Comparison of ENCODE assay signal across 16 cellular contexts in the genomic region with DNA sequence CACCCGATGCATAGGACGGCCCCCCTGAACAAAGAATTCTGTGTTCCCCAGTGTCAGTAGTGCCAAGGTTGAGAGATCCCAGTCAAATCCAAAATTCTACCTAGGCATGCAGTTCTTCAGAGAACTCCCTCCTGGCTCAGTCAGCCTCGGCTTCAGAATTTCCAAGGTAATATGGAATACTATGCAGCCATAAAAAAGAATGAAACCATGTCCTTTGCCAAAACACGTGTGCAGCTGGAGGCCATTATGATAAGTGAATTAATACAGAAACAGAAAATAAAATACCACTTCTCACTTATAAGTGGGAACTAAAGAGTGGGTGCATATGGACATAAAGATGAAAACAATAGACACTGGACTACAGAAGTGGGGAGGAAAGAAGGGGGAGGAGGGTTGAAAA.
DNase-seq lines count a peak whose midpoint lies in the region; ATAC-seq and TF ChIP-seq lines count a peak whose summit lies in the region.
"Had no signal": no experiment of that assay in that cellular context is flagged by ENCODE, and none has a peak within 500 bp of the region (broad histone marks: within the 10 kb centered on the region; RNA-seq: fewer than 3 reads in every experiment).

No MANE protein-coding gene starts in this region.

- H3K27ac ChIP-seq in GM23248, result peak overlapping the region; percentile 74
- H3K27ac ChIP-seq in osteoblast (ENCODE audit: low read depth, low read length), result peak overlapping the region; percentile 61
- H3K27ac ChIP-seq: BLaER1, C4-2B had no signal

- no peaks in the 10 kb centered on the region; the same call in 1 of the 2 replicates for H3K9me3 Mint-ChIP-seq in HFFc6
- H3K9me3 Mint-ChIP-seq: CD8-positive, alpha-beta T cell; GM23338 had no signal

- peak overlapping the region; percentile 45 for H3K4me2 ChIP-seq in GM23248 (ENCODE audit: unreplicated experiment)
- H3K4me2 ChIP-seq in osteoblast (ENCODE audit: insufficient read depth, low read length), result peak overlapping the region; percentile 62
- H3K4me2 ChIP-seq: BLaER1, GM23338 had no signal

- H3K9me2 ChIP-seq in GM23248 (ENCODE audit: insufficient read depth), result no peaks in the 10 kb centered on the region

- no peaks in the 10 kb centered on the region for H3K9me3 ChIP-seq in GM23248 (ENCODE audit: low read depth)
- no peaks in the 10 kb centered on the region for H3K9me3 ChIP-seq in osteoblast (ENCODE audit: low read depth, low read length)
- H3K9me3 ChIP-seq: BLaER1, HAP-1 had no signal

- H3K4me3 ChIP-seq in GM23248, result no peak overlapping the region
- H3K4me3 ChIP-seq in osteoblast (ENCODE audit: insufficient read depth, low read length), result no peak overlapping the region
- H3K4me3 ChIP-seq: BLaER1, GM23338, HAP-1 had no signal

- WGBS in GM23248 (ENCODE audit: low coverage in 1 of 2, low lambda C conversion rate in 2 of 2, missing lambda C conversion rate in 2 of 2), 2 experiments, result 84 to 89% methylated on average over 4 of the region's 4 CpGs

- H3K4me3 Mint-ChIP-seq in HFFc6, result no peak overlapping the region; the same call in 1 of the 2 replicates
- H3K4me3 Mint-ChIP-seq: B cell; CD4-positive, CD25-positive, alpha-beta regulatory T cell; CD8-positive, alpha-beta T cell; GM23338 had no signal

- H3K27me3 ChIP-seq in GM23248 (replicated peaks; ENCODE audit: insufficient read depth) (no peaks in the 10 kb centered on the region), osteoblast (ENCODE audit: insufficient read depth, low read length) (no peaks in the 10 kb centered on the region)
- H3K27me3 ChIP-seq: BLaER1 had no signal

- H3K79me2 ChIP-seq in GM23248 (ENCODE audit: insufficient read depth) (no peaks in the 10 kb centered on the region), osteoblast (ENCODE audit: insufficient read depth, low read length) (no peaks in the 10 kb centered on the region)

- H3K4me1 ChIP-seq in GM23248 (ENCODE audit: insufficient read depth) (peaks cover 18% of the 10 kb centered on the region), osteoblast (ENCODE audit: insufficient read depth, low read length) (peaks cover 15% of the 10 kb centered on the region)
- H3K4me1 ChIP-seq: BLaER1, Caco-2, HAP-1 had no signal

- H3K4me1 Mint-ChIP-seq in HFFc6 (ENCODE audit: low read depth), result peaks cover 54% of the 10 kb centered on the region
- H3K4me1 Mint-ChIP-seq: B cell; CD4-positive, CD25-positive, alpha-beta regulatory T cell had no signal

- H2AFZ ChIP-seq in GM23248 (no peak overlapping the region), osteoblast (ENCODE audit: low read length) (no peak overlapping the region)

- peak overlapping the region; percentile 96 for H3K27ac Mint-ChIP-seq in HFFc6
- H3K27ac Mint-ChIP-seq: B cell; CD4-positive, CD25-positive, alpha-beta regulatory T cell; CD8-positive, alpha-beta T cell; GM23338 had no signal

- no peaks in the 10 kb centered on the region for H4K20me1 ChIP-seq in GM23248 (ENCODE audit: insufficient read depth)
- H4K20me1 ChIP-seq in osteoblast (ENCODE audit: insufficient read depth, low read length), result no peaks in the 10 kb centered on the region
- H4K20me1 ChIP-seq: BLaER1 had no signal

- no peak overlapping the region for H3K9ac ChIP-seq in GM23248
- H3K9ac ChIP-seq: BLaER1 had no signal

- no peak for TF ChIP-seq CTCF in HFFc6 (IDR thresholded peaks at IDR 0.05)
- no peak for TF ChIP-seq CTCF in osteoblast (IDR thresholded peaks at IDR 0.05; ENCODE audit: extremely low read depth, low read depth, low read length)

- H3K36me3 ChIP-seq in GM23248 (ENCODE audit: low read depth), result no peaks in the 10 kb centered on the region
- H3K36me3 ChIP-seq in osteoblast (ENCODE audit: insufficient read depth, low read length), result no peaks in the 10 kb centered on the region
- H3K36me3 ChIP-seq: BLaER1, HAP-1 had no signal

- ATAC-seq in GM19395 (IDR thresholded peaks at IDR 0.05; ENCODE audit: unreplicated experiment), result no peak
- ATAC-seq: CD8-positive, alpha-beta T cell; GM23338 had no signal

- peaks cover 11% of the 10 kb centered on the region for H3K36me3 Mint-ChIP-seq in HFFc6 (ENCODE audit: low read depth)
- H3K36me3 Mint-ChIP-seq: CD8-positive, alpha-beta T cell had no signal

- H3F3A ChIP-seq in GM23248 (ENCODE audit: insufficient read depth), result peaks cover 20% of the 10 kb centered on the region

- H3K27me3 Mint-ChIP-seq in HFFc6 (ENCODE audit: insufficient read depth), result no peaks in the 10 kb centered on the region
- H3K27me3 Mint-ChIP-seq: CD4-positive, CD25-positive, alpha-beta regulatory T cell had no signal

- in situ Hi-C loops in GM23248 (cut with MboI), result no loop called here

- no peak for DNase-seq in GM23248
- no peak for DNase-seq in HFFc6
- DNase-seq in osteoblast (ENCODE audit: insufficient read length, low spot score, missing footprints), result no peak
- no peak for DNase-seq in NK-92 (lab: John Stamatoyannopoulos, UW; ENCODE audit: unreplicated experiment)
- DNase-seq in T-helper 1 cell, result no peak
- DNase-seq: Caco-2; CD4-positive, CD25-positive, alpha-beta regulatory T cell; CD8-positive, alpha-beta T cell; DMS153; DND-41 had no signal
